In the genomic region with DNA sequence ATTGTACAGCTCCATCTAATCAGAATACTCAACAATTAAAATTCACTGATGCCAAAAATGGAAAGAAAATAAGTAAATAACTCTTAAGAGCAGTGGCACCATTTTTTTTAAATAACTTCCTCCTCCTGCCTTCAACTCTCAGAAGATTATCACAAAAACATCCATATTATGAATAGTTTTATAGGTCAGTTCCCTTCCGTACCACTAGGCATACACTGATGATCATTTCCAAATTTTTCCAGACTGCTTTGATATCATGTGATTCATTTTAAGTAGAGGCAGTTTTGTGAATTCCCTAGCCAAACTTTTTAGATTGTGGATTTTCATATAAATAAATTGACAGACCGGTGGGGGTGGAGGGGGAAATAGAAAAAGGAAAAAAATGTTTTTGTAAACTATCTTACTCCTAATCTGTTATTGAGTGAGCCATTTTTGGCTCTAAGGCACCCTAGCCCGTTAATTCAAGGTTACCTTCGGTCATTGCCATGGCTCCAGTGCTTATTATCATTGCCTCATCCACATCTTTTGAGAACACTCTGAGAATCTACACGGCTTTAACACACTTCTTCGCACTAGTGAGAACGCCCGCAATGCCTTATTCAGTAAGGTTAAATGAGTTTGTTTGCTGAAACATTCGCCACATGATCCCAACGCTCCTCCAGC, we compare ENCODE assay signal across 29 cellular contexts. TPM values are rescaled to one million over a fixed set of nuclear protein-coding genes. Genes with fewer than 3 reads are reported as not detected.
A peak's percentile ranks its signal among the peaks of the same experiment; 100 is the strongest.
DNase-seq lines count a peak whose midpoint lies in the region; ATAC-seq and TF ChIP-seq lines count a peak whose summit lies in the region.
"Had no signal": no experiment of that assay in that cellular context is flagged by ENCODE, and none has a peak within 500 bp of the region (broad histone marks: within the 10 kb centered on the region; RNA-seq: fewer than 3 reads in every experiment).

No MANE protein-coding gene starts in this region.

- H3K27ac Mint-ChIP-seq in endodermal cell = no peak overlapping the region
- H3K27ac Mint-ChIP-seq: activated B cell treated with CpG ODN at 0.5 μM for 24 hours; neural progenitor cell; stimulated activated memory B cell treated with anti-CD40 and anti-IgM and Interleukin-4, amounts not matched to agents 10 μg/mL and 1 μg/mL and 100 μg/mL, for 72 hours had no signal

- TF ChIP-seq CTCF in cardiac muscle cell (IDR thresholded peaks at IDR 0.05; ENCODE audit: low read depth, low read length) = peak; percentile 4
- peak; percentile 45 for TF ChIP-seq CTCF in endodermal cell (conservative IDR thresholded peaks at IDR 0.05)
- TF ChIP-seq CTCF in left lung (IDR thresholded peaks at IDR 0.05) = no peak
- peak; percentile 19 for TF ChIP-seq CTCF in upper lobe of right lung (IDR thresholded peaks at IDR 0.05)
- TF ChIP-seq CTCF in brain microvascular endothelial cell (IDR thresholded peaks at IDR 0.05; ENCODE audit: low read depth, low read length, missing control alignments) = no peak

- in situ Hi-C loops in brain microvascular endothelial cell (cut with HindIII; ENCODE audit: low pct_ligation_motif_present, low sequenced_read_pairs) = no loop called here

- H3K4me3 Mint-ChIP-seq in endodermal cell = no peak overlapping the region
- H3K4me3 Mint-ChIP-seq: activated B cell treated with CpG ODN at 0.5 μM for 24 hours; neural progenitor cell; stimulated activated memory B cell treated with anti-CD40 and anti-IgM and Interleukin-4, amounts not matched to agents 10 μg/mL and 1 μg/mL and 100 μg/mL, for 72 hours had no signal

- H3K9ac ChIP-seq in endodermal cell (ENCODE audit: extremely low read depth, low read length, poor library complexity, severe bottlenecking) = no peak overlapping the region
- H3K9ac ChIP-seq: neural progenitor cell had no signal

- intact Hi-C loops in left cardiac atrium (cut with DNase I) = no loop called here
- intact Hi-C loops in left lung (cut with DNase I) = no loop called here
- intact Hi-C loops in upper lobe of right lung (cut with DNase I) = no loop called here

- H3K27me3 ChIP-seq in cardiac muscle cell (no peaks in the 10 kb centered on the region), endodermal cell (ENCODE audit: control insufficient read depth, insufficient read depth, low read length, poor library complexity, severe bottlenecking) (no peaks in the 10 kb centered on the region), left lung (no peaks in the 10 kb centered on the region), upper lobe of right lung (no peaks in the 10 kb centered on the region), brain microvascular endothelial cell (replicated peaks) (no peaks in the 10 kb centered on the region)
- H3K27me3 ChIP-seq: breast epithelium, heart left ventricle, neural progenitor cell, uterus had no signal

- WGBS in endodermal cell (ENCODE audit: insufficient coverage in 1 of 2, insufficient read length in 1 of 2), 2 experiments = 96% methylated on average over 8 to 10 of the region's 10 CpGs

- no peaks in the 10 kb centered on the region for H3K36me3 ChIP-seq in cardiac muscle cell
- H3K36me3 ChIP-seq in endodermal cell (ENCODE audit: control insufficient read depth, insufficient read depth, low read length) = no peaks in the 10 kb centered on the region
- no peaks in the 10 kb centered on the region for H3K36me3 ChIP-seq in left lung
- H3K36me3 ChIP-seq in upper lobe of right lung = no peaks in the 10 kb centered on the region
- H3K36me3 ChIP-seq in brain microvascular endothelial cell (replicated peaks) = no peaks in the 10 kb centered on the region
- H3K36me3 ChIP-seq: breast epithelium, heart left ventricle, neural progenitor cell, uterus had no signal

- H3K9me3 Mint-ChIP-seq in endodermal cell = no peaks in the 10 kb centered on the region
- H3K9me3 Mint-ChIP-seq: activated B cell treated with CpG ODN at 0.5 μM for 24 hours; neural progenitor cell; stimulated activated memory B cell treated with anti-CD40 and anti-IgM and Interleukin-4, amounts not matched to agents 10 μg/mL and 1 μg/mL and 100 μg/mL, for 72 hours had no signal

- no peaks in the 10 kb centered on the region for H3K9me3 ChIP-seq in cardiac muscle cell (ENCODE audit: low read depth)
- no peaks in the 10 kb centered on the region for H3K9me3 ChIP-seq in endodermal cell (ENCODE audit: control insufficient read depth, low read length)
- no peaks in the 10 kb centered on the region for H3K9me3 ChIP-seq in left lung
- H3K9me3 ChIP-seq in upper lobe of right lung = no peaks in the 10 kb centered on the region
- H3K9me3 ChIP-seq: breast epithelium, heart left ventricle, uterus had no signal

- peaks cover 5% of the 10 kb centered on the region for H3K27me3 Mint-ChIP-seq in endodermal cell (ENCODE audit: insufficient read depth)
- H3K27me3 Mint-ChIP-seq: activated B cell treated with CpG ODN at 0.5 μM for 24 hours; stimulated activated memory B cell treated with anti-CD40 and anti-IgM and Interleukin-4, amounts not matched to agents 10 μg/mL and 1 μg/mL and 100 μg/mL, for 72 hours had no signal

- H3K4me1 ChIP-seq in cardiac muscle cell (ENCODE audit: low read depth) (no peaks in the 10 kb centered on the region), endodermal cell (ENCODE audit: control insufficient read depth, insufficient read depth, low read length) (no peaks in the 10 kb centered on the region), left lung (peaks cover 2% of the 10 kb centered on the region in 2 donors), upper lobe of right lung (peaks cover 5% of the 10 kb centered on the region)
- H3K4me1 ChIP-seq: breast epithelium, neural progenitor cell, uterus had no signal

- ATAC-seq in left cardiac atrium (no peak), left lung (peak; percentile 29), upper lobe of right lung (no peak)
- ATAC-seq: heart left ventricle; Panc1; sciatic nerve; stimulated activated memory B cell treated with anti-CD40 and anti-IgM and Interleukin-4, amounts not matched to agents 10 μg/mL and 1 μg/mL and 100 μg/mL, for 72 hours had no signal

- H3K27ac ChIP-seq in cardiac muscle cell (no peak overlapping the region), endodermal cell (ENCODE audit: low read depth, low read length) (no peak overlapping the region), left lung (no peak overlapping the region), upper lobe of right lung (no peak overlapping the region), brain microvascular endothelial cell (no peak overlapping the region)
- H3K27ac ChIP-seq: breast epithelium, heart left ventricle, neural progenitor cell, uterus had no signal

- DNase-seq in cardiac muscle cell (ENCODE audit: low read depth in 1 of 2, low spot score in 1 of 2) (no peak), left cardiac atrium (no peak), endodermal cell (no peak), left lung (no peak), upper lobe of right lung (no peak), NCI-H82 treated with DMSO at 0.1 percent for 48 hours (lab: John Stamatoyannopoulos, UW; ENCODE audit: unreplicated experiment) (no peak), hippocampal formation (lab: John Stamatoyannopoulos, UW) (no peak), brain microvascular endothelial cell (no peak)
- DNase-seq: 8988T; activated B cell treated with CpG ODN at 0.5 μM for 24 hours; activated CD4-positive, alpha-beta T cell treated with anti-CD3 and anti-CD28 coated beads, Interleukin-2, amount 50 U/mL, for 1 hour; activated naive CD4-positive, alpha-beta T cell treated with Interleukin-2 at 50 U/mL for 16 hours; amniotic stem cell; cortex of kidney; heart left ventricle; IMR-90; NCI-H1092; NCI-H1930; NCI-H524 treated with DMSO at 0.1 percent for 48 hours; posterior cingulate gyrus; SHP77 treated with DMSO at 0.1 percent for 48 hours; stimulated activated CD4-positive, alpha-beta T cell treated with anti-CD3 and anti-CD28 coated beads, Interleukin-4, amount 100 ng/mL, for 24 hours; uterus had no signal

- no peaks in the 10 kb centered on the region for H3K4me1 Mint-ChIP-seq in endodermal cell
- H3K4me1 Mint-ChIP-seq: activated B cell treated with CpG ODN at 0.5 μM for 24 hours; neural progenitor cell; stimulated activated memory B cell treated with anti-CD40 and anti-IgM and Interleukin-4, amounts not matched to agents 10 μg/mL and 1 μg/mL and 100 μg/mL, for 72 hours had no signal

- no peak overlapping the region for H3K4me3 ChIP-seq in cardiac muscle cell
- no peak overlapping the region for H3K4me3 ChIP-seq in endodermal cell (ENCODE audit: low read length)
- no peak overlapping the region for H3K4me3 ChIP-seq in left lung
- H3K4me3 ChIP-seq in upper lobe of right lung = no peak overlapping the region
- H3K4me3 ChIP-seq in brain microvascular endothelial cell (ENCODE audit: low read depth, low read length) = no peak overlapping the region
- H3K4me3 ChIP-seq: breast epithelium, heart left ventricle, lung, neural progenitor cell, uterus had no signal

- no peaks in the 10 kb centered on the region for H3K36me3 Mint-ChIP-seq in endodermal cell (ENCODE audit: low read depth)
- H3K36me3 Mint-ChIP-seq: neural progenitor cell; stimulated activated memory B cell treated with anti-CD40 and anti-IgM and Interleukin-4, amounts not matched to agents 10 μg/mL and 1 μg/mL and 100 μg/mL, for 72 hours had no signal

RNA-seq across cellular contexts. Expression of a gene that starts 1.0 kb away (rescaled TPM):
- total RNA-seq in cardiac muscle cell = 6.0 TPM in 2 replicates
- 9.6 and 12.8 TPM in 2 replicates for polyA plus RNA-seq in cardiac muscle cell
- 10 to 100 TPM; 15.3 to 17.1 TPM for total RNA-seq in left cardiac atrium
- total RNA-seq in endodermal cell = 10 to 100 TPM; 16.0 to 24.0 TPM
- polyA plus RNA-seq in endodermal cell (2013, experiment 1 of 2) = 42.1 TPM
- polyA plus RNA-seq in endodermal cell (2013, experiment 2 of 2) = 38.6 TPM
- total RNA-seq in left lung = 10 to 100 TPM; 66.2 to 75.6 TPM
- 86.2 TPM for total RNA-seq in upper lobe of right lung

Comparison
In these comparisons a context has a peak if more than half of its experiments do, and no peak if none do; other contexts are left out.
1. CTCF ChIP-seq: peak in cardiac muscle cell (single experiment), endodermal cell (single experiment) and upper lobe of right lung (single experiment); none in left lung (0 of 2) and brain microvascular endothelial cell (single experiment).